In the genomic region with DNA sequence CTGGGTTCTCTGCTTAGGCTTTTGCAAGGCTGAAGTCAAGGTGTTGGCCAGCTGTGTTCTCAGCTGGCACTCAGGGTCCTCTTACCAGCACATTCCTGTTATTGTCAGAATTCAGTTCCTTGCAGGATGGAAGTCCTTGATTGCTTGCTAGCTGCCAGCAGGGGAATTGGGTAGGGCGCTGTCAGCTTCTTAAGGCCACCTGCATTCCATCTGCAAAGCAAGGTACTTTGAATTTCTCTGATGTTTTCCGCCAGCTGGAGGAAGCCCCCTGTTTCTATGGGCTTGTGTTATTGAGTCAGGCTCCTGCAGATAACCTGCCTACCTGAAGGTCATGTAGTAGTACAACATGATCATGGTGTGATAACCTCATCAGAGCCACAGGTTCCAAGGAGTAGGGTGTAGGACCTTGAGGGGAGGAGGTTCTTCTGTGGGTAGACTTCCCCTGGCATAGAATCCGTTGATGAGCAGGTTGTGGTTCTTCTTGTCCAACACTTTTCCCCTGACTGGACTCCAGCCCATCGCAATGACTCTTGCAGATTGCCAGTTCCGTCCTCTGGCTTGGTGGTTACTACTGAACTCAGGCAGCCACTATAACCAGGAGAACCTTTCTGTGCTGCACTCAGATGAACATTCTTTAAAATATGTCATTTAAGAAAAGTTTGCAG, we compare ENCODE assay signal across 17 cellular contexts. TPM values are rescaled to one million over a fixed set of nuclear protein-coding genes. Genes with fewer than 3 reads are reported as not detected.
A peak's percentile ranks its signal among the peaks of the same experiment; 100 is the strongest.
DNase-seq lines count a peak whose midpoint lies in the region; ATAC-seq, FAIRE-seq and TF ChIP-seq lines count a peak whose summit lies in the region.
"Had no signal": no experiment of that assay in that cellular context is flagged by ENCODE, and none has a peak within 500 bp of the region (broad histone marks: within the 10 kb centered on the region; RNA-seq: fewer than 3 reads in every experiment).

No MANE protein-coding gene starts in this region.

- intact Hi-C loops in GM12878 (cut with micrococcal nuclease; ENCODE audit: unreplicated experiment) (loop anchor here (10.0 kb wide), 1 partner anchor 965 kb away; no protein-coding TSS in a partner anchor), Calu3 (cut with micrococcal nuclease; ENCODE audit: unreplicated experiment) (no loop called here)

- TF ChIP-seq CTCF in GM23338 (conservative IDR thresholded peaks at IDR 0.05; ENCODE audit: low read depth in 2 of 2) (no peak), GM12878 (IDR thresholded peaks at IDR 0.05 in 2 of 3, conservative IDR thresholded peaks at IDR 0.05 in 1 of 3; ENCODE audit: control insufficient read depth in 2 of 3, extremely low read depth in 1 of 3, insufficient read depth in 1 of 3, low read depth in 3 of 3, low read length in 3 of 3) (no peak), Calu3 (IDR thresholded peaks at IDR 0.05; ENCODE audit: unreplicated experiment) (no peak)

- CTCF ChIA-PET in GM12878 (lab: Yijun Ruan, JAX) (interaction anchor here (0.8 to 1.6 kb wide), 4 partner anchors 9 to 26 kb away, joined by 3 to 4 read pairs (median 3); no protein-coding TSS in a partner anchor), Calu3 (lab: Charles Lee) (no interaction called here)

- H3K27ac Mint-ChIP-seq in GM23338 (no peak overlapping the region), Calu3 (ENCODE audit: unreplicated experiment) (no peak overlapping the region)
- H3K27ac Mint-ChIP-seq: activated T-helper 1 cell treated with anti-CD3 and anti-CD28 coated beads, Interleukin-12 subunit alpha, Interleukin-12 subunit beta, Interleukin-2, Interleukin-4 antibody, amounts not matched to agents 30 ng/mL and 10 ng/mL and 1 ng/mL, durations not matched to agents 14 hours and 24 hours and 36 hours had no signal

- TF ChIP-seq RAD21 in GM12878 (IDR thresholded peaks at IDR 0.05; ENCODE audit: insufficient read depth, low read depth, low read length), result no peak

- no peak overlapping the region for H3K56ac ChIP-seq in mesendoderm (ENCODE audit: low read length)

- H3K27me3 Mint-ChIP-seq in GM23338 (ENCODE audit: insufficient read depth, low read depth, poor library complexity) (peaks cover 5% of the 10 kb centered on the region), Calu3 (ENCODE audit: unreplicated experiment) (no peaks in the 10 kb centered on the region)

- H3K4me3 Mint-ChIP-seq in GM23338 (no peak overlapping the region), Calu3 (ENCODE audit: low read depth, unreplicated experiment) (no peak overlapping the region)
- H3K4me3 Mint-ChIP-seq: activated T-helper 1 cell treated with anti-CD3 and anti-CD28 coated beads, Interleukin-12 subunit alpha, Interleukin-12 subunit beta, Interleukin-2, Interleukin-4 antibody, amounts not matched to agents 30 ng/mL and 10 ng/mL and 1 ng/mL, durations not matched to agents 14 hours and 24 hours and 36 hours had no signal

- H3K9me3 ChIP-seq in BLaER1 (no peaks in the 10 kb centered on the region), GM12878 (replicated peaks; ENCODE audit: control insufficient read depth, insufficient read depth, low read length) (no peaks in the 10 kb centered on the region)
- H3K9me3 ChIP-seq: ascending aorta, BE2C, SJSA1 had no signal

- peaks cover 56% of the 10 kb centered on the region for H3K36me3 ChIP-seq in BLaER1
- no peaks in the 10 kb centered on the region for H3K36me3 ChIP-seq in GM23338 (ENCODE audit: insufficient read depth)
- H3K36me3 ChIP-seq in GM12878 (ENCODE audit: control insufficient read depth in 2 of 2, insufficient read depth in 2 of 2, low read length in 1 of 2), result peaks cover 6 to 20% of the 10 kb centered on the region in 2 experiments; a peak in 3 of 4 replicates
- H3K36me3 ChIP-seq in mesendoderm (ENCODE audit: control insufficient read depth, insufficient read depth, low read length), result no peaks in the 10 kb centered on the region

- peaks cover 54% of the 10 kb centered on the region for H3K79me1 ChIP-seq in mesendoderm (ENCODE audit: low read length)

- H3K9me3 Mint-ChIP-seq in GM23338 (no peaks in the 10 kb centered on the region), Calu3 (ENCODE audit: low read depth, unreplicated experiment) (no peaks in the 10 kb centered on the region)
- H3K9me3 Mint-ChIP-seq: activated T-helper 1 cell treated with anti-CD3 and anti-CD28 coated beads, Interleukin-12 subunit alpha, Interleukin-12 subunit beta, Interleukin-2, Interleukin-4 antibody, amounts not matched to agents 30 ng/mL and 10 ng/mL and 1 ng/mL, durations not matched to agents 14 hours and 24 hours and 36 hours had no signal

- H3K4me1 ChIP-seq in BLaER1 (peaks cover 99% of the 10 kb centered on the region), GM23338 (ENCODE audit: insufficient read depth) (peaks cover 48% of the 10 kb centered on the region), GM12878 (ENCODE audit: control insufficient read depth, insufficient read depth, low read length) (peaks cover 41% of the 10 kb centered on the region), mesendoderm (ENCODE audit: control insufficient read depth, low read depth, low read length) (peaks cover 8% of the 10 kb centered on the region)

- SMC1A ChIA-PET in GM12878 (lab: Charles Lee; ENCODE audit: uncharacterized antibody, unreplicated experiment), result interaction anchor here (0.5 to 1.8 kb wide), 2 partner anchors 9 to 864 kb away, joined by 3 to 7 read pairs; no protein-coding TSS in a partner anchor

- H3K27me3 ChIP-seq in BLaER1 (no peaks in the 10 kb centered on the region; the same call in 1 of the 2 replicates), GM23338 (ENCODE audit: insufficient read depth) (no peaks in the 10 kb centered on the region), GM12878 (replicated peaks in 1 of 2; ENCODE audit: control insufficient read depth in 2 of 2, insufficient read depth in 2 of 2, low read length in 1 of 2) (no peaks in the 10 kb centered on the region), mesendoderm (ENCODE audit: insufficient read depth, low read length, poor library complexity) (no peaks in the 10 kb centered on the region)
- H3K27me3 ChIP-seq: ascending aorta, BE2C, SJSA1 had no signal

- H3K9ac ChIP-seq in BLaER1 (no peak overlapping the region), GM12878 (ENCODE audit: control insufficient read depth, insufficient read depth, low read length) (peak overlapping the region; percentile 19; the same call in 1 of the 2 replicates), mesendoderm (ENCODE audit: low read length) (no peak overlapping the region)

- H4K5ac ChIP-seq in mesendoderm (ENCODE audit: low read length), result no peak overlapping the region

- no peak overlapping the region for H4K8ac ChIP-seq in mesendoderm (ENCODE audit: low read depth, low read length)

- BruUV-seq in GM12878 (replicated peaks; lab: Mats Ljungman, UMichigan) (no TSS peak), Calu3 (replicated peaks; lab: Mats Ljungman, UMichigan) (no TSS peak)

- no peak overlapping the region for H2AK5ac ChIP-seq in mesendoderm (ENCODE audit: low read length)

- H3K36me3 Mint-ChIP-seq in GM23338 (ENCODE audit: low read depth), result peaks cover 5% of the 10 kb centered on the region; the same call in 2 of the 3 replicates
- peaks cover 24% of the 10 kb centered on the region for H3K36me3 Mint-ChIP-seq in Calu3 (ENCODE audit: insufficient read depth, unreplicated experiment)

- H3K79me2 ChIP-seq in GM23338 (replicated peaks; ENCODE audit: insufficient read depth) (peaks cover 100% of the 10 kb centered on the region), GM12878 (ENCODE audit: control insufficient read depth, insufficient read depth, low read length) (peaks cover 98% of the 10 kb centered on the region), mesendoderm (ENCODE audit: control insufficient read depth, insufficient read depth, low read length) (peaks cover 86% of the 10 kb centered on the region)

- no peak overlapping the region for H3K23ac ChIP-seq in mesendoderm (ENCODE audit: low read length)

- TF ChIP-seq POLR2A in GM12878 (IDR thresholded peaks at IDR 0.05; ENCODE audit: low read depth, low read length), result no peak

- no peak overlapping the region for H3K4ac ChIP-seq in mesendoderm (ENCODE audit: low read depth, low read length)

- H3K27ac ChIP-seq in BLaER1 (no peak overlapping the region), GM23338 (ENCODE audit: low read depth) (no peak overlapping the region), GM12878 (ENCODE audit: control insufficient read depth, insufficient read depth) (no peak overlapping the region), mesendoderm (ENCODE audit: low read depth, low read length) (no peak overlapping the region)
- H3K27ac ChIP-seq: SJSA1 had no signal

- no peaks in the 10 kb centered on the region for H3K9me2 ChIP-seq in GM23338 (ENCODE audit: insufficient read depth)

- no peak overlapping the region for H2BK15ac ChIP-seq in mesendoderm (replicated peaks; ENCODE audit: low read depth)

- no peaks in the 10 kb centered on the region for H3F3A ChIP-seq in GM23338 (replicated peaks; ENCODE audit: low read depth)

- WGBS in GM12878 (ENCODE audit: insufficient coverage, insufficient replicate concordance, low lambda C conversion rate, missing lambda C conversion rate), result 83% methylated on average over 5 of the region's 5 CpGs
- WGBS in mesendoderm (ENCODE audit: extremely low coverage, insufficient coverage, low lambda C conversion rate), result no CpG with 5 or more reads among the region's 5 CpGs

- H3K4me1 Mint-ChIP-seq in GM23338, result peaks cover 83% of the 10 kb centered on the region
- peaks cover 56% of the 10 kb centered on the region for H3K4me1 Mint-ChIP-seq in Calu3 (ENCODE audit: low read depth, unreplicated experiment)

- H2AFZ ChIP-seq in GM23338 (no peak overlapping the region), GM12878 (ENCODE audit: control insufficient read depth, low read depth, low read length) (no peak overlapping the region)

- H4K20me1 ChIP-seq in BLaER1 (peaks cover 100% of the 10 kb centered on the region), GM23338 (replicated peaks; ENCODE audit: insufficient read depth) (peaks cover 69% of the 10 kb centered on the region), GM12878 (ENCODE audit: control insufficient read depth, insufficient read depth) (peaks cover 20% of the 10 kb centered on the region)

- no peak for FAIRE-seq in GM12878 (lab: Jason Lieb, UNC)
- FAIRE-seq: frontal cortex, islet of Langerhans, urothelium cell line had no signal

- RAD21 ChIA-PET in GM12878 (lab: Charles Lee; ENCODE audit: unreplicated experiment), result interaction anchor here (1.7 kb wide), 1 partner anchor 10 kb away, joined by 3 read pairs; no protein-coding TSS in a partner anchor

- H2BK120ac ChIP-seq in mesendoderm (ENCODE audit: low read depth, low read length), result no peak overlapping the region

- TF ChIP-seq EP300 in GM12878 (IDR thresholded peaks at IDR 0.05; ENCODE audit: borderline replicate concordance in 1 of 2, control insufficient read depth in 1 of 2, low read depth in 2 of 2, low read length in 2 of 2), result no peak

- no peak overlapping the region for H2BK5ac ChIP-seq in mesendoderm (ENCODE audit: low read length)

- H3K18ac ChIP-seq in mesendoderm (ENCODE audit: low read length), result no peak overlapping the region

- DNase-seq in GM23338 (ENCODE audit: low spot score) (peak; percentile 57), GM12878 (ENCODE audit: low read depth, low spot score) (no peak), mesendoderm (peak; percentile 25), NCI-H82 (lab: John Stamatoyannopoulos, UW) (no peak), Calu3 (no peak)
- no peak for DNase-seq in activated effector memory CD4-positive, alpha-beta T cell treated with Interleukin-2 at 50 U/mL for 16 hours
- DNase-seq: BE2C; effector CD4-positive, alpha-beta T cell; NCI-H1930 had no signal

- in situ Hi-C loops in GM12878 (cut with MboI), result no loop called here

- H3K4me3 ChIP-seq in BLaER1, result no peak overlapping the region
- H3K4me3 ChIP-seq in GM23338, result no peak overlapping the region
- H3K4me3 ChIP-seq in GM12878, result peak overlapping the region; percentile 45; the same call in 1 of the 2 replicates
- no peak overlapping the region for H3K4me3 ChIP-seq in mesendoderm (ENCODE audit: low read length)
- H3K4me3 ChIP-seq: ascending aorta, SJSA1 had no signal

- POLR2A ChIA-PET in GM12878 (lab: Charles Lee), result interaction anchor here (4.2 kb wide), 1 partner anchor 8 kb away, joined by 35 read pairs; no protein-coding TSS in a partner anchor

- ATAC-seq in GM23338 (peak; percentile 18; the same call in 1 of the 3 replicates), GM12878 (no peak), GM21786 (IDR thresholded peaks at IDR 0.05; ENCODE audit: unreplicated experiment) (no peak)

- H3K4me2 ChIP-seq in BLaER1 (peak overlapping the region; percentile 84), GM23338 (no peak overlapping the region), GM12878 (ENCODE audit: control insufficient read depth, insufficient read depth) (peak overlapping the region; percentile 49), mesendoderm (ENCODE audit: low read length) (no peak overlapping the region)

RNA-seq across cellular contexts. Expression of a gene that starts 6.8 kb away (rescaled TPM):
- total RNA-seq in GM23338 (2014; rRNA removed; shearing (Covaris generic)), result 20.2 and 24.0 TPM in 2 replicates
- polyA plus RNA-seq in GM23338 (2016; fragmentation: Nextera tagmentation; extraction: Ambion mirVana), result 5.2 and 5.3 TPM in 2 replicates
- 184 and 188 TPM in 2 replicates for total RNA-seq in GM12878 (2013; cell fraction: nucleolus; rRNA removed)
- 15.4 and 18.3 TPM in 2 replicates for total RNA-seq in GM12878 (2014; rRNA removed)
- total RNA-seq in GM12878 (2014; rRNA removed; fragmentation: Illumina TruSeq; extraction: Trizol), result 14.4 and 18.4 TPM in 2 replicates
- 26.1 and 30.6 TPM in 2 replicates for total RNA-seq in GM12878 (2021)
- polyA plus RNA-seq in GM12878 (2011; ENCODE audit: low read depth), result 13.0 TPM
- 8.7 and 10.5 TPM in 2 replicates for polyA plus RNA-seq in GM12878 (2011; rRNA removed)
- 7.8 and 8.6 TPM in 2 replicates for polyA plus RNA-seq in GM12878 (2011; cell fraction: cytosol; rRNA removed)
- polyA plus RNA-seq in GM12878 (2011; cell fraction: nucleus; rRNA removed), result 101 and 119 TPM in 2 replicates
- polyA plus RNA-seq in GM12878 (2012), result 23.9 and 25.8 TPM in 2 replicates
- 18.4 and 27.5 TPM in 2 replicates for polyA plus RNA-seq in GM12878 (2014; fragmentation: Illumina TruSeq; extraction: Trizol)
- polyA plus RNA-seq in GM12878 (2014; fragmentation: Nextera tagmentation; extraction: Ambion mirVana), result 1 to 10 TPM; 1.4 to 2.8 TPM
- polyA plus RNA-seq in GM12878 (2014; rRNA removed), result 25.8 and 28.7 TPM in 2 replicates
- polyA plus RNA-seq in GM12878 (2016; fragmentation: Nextera tagmentation; extraction: Ambion mirVana), result 1 to 10 TPM; 2.5 to 3.4 TPM
- 20.3 and 25.2 TPM in 2 replicates for polyA minus RNA-seq in GM12878 (2011; rRNA and poly(A)+ RNA removed)
- 11.1 and 12.5 TPM in 2 replicates for polyA minus RNA-seq in GM12878 (2011; cell fraction: cytosol; rRNA and poly(A)+ RNA removed)
- polyA minus RNA-seq in GM12878 (2011; cell fraction: nucleus; rRNA and poly(A)+ RNA removed), result 49.2 and 70.5 TPM in 2 replicates
- 17.2 TPM for polyA plus RNA-seq in mesendoderm (2013, experiment 1 of 2)
- 17.1 TPM for polyA plus RNA-seq in mesendoderm (2013, experiment 2 of 2)
- 34.4 and 39.9 TPM in 2 replicates for total RNA-seq in Calu3 (2022)

Comparison
In these comparisons a context has a peak if more than half of its experiments do, and no peak if none do; other contexts are left out.
1. H3K4me2 ChIP-seq: peak in BLaER1 (single experiment) and GM12878 (single experiment); none in GM23338 (single experiment) and mesendoderm (single experiment).
2. DNase-seq: peak in GM23338 (single experiment) and mesendoderm (single experiment); none in GM12878 (single experiment), NCI-H82 (single experiment), Calu3 (single experiment) and activated effector memory CD4-positive, alpha-beta T cell treated with Interleukin-2 at 50 U/mL for 16 hours (single experiment).